8 cellular contexts compared by ENCODE assay signal in genomic region chr5:40676643-40677333, GRCh38. TPM values are rescaled to one million over a fixed set of nuclear protein-coding genes. Genes with fewer than 3 reads are reported as not detected.
DNase-seq lines count a peak whose midpoint lies in the region; ATAC-seq lines count a peak whose summit lies in the region.

No MANE protein-coding gene starts in this region.

- H3K9ac ChIP-seq in HUES48 (ENCODE audit: low read depth, low read length), result no peak overlapping the region
- peak overlapping the region; percentile 7 for H3K9ac ChIP-seq in mesenchymal stem cell (ENCODE audit: low read length)

- H3K4me2 ChIP-seq in mesenchymal stem cell (ENCODE audit: low read length, poor library complexity, severe bottlenecking), result peak overlapping the region; percentile 38

- no peaks in the 10 kb centered on the region for H3K27me3 ChIP-seq in ACC112 (ENCODE audit: insufficient read depth, low read length)
- H3K27me3 ChIP-seq in HUES48 (ENCODE audit: control insufficient read depth, insufficient read depth, low read length), result peaks cover 32% of the 10 kb centered on the region
- no peaks in the 10 kb centered on the region for H3K27me3 ChIP-seq in mesenchymal stem cell (ENCODE audit: control insufficient read depth in 1 of 2, insufficient read depth in 1 of 2, low read length in 2 of 2)

- peak overlapping the region; percentile 75 for H3K4me3 ChIP-seq in ACC112 (ENCODE audit: low read depth, low read length)
- no peak overlapping the region for H3K4me3 ChIP-seq in HUES48 (ENCODE audit: low read depth, low read length)
- H3K4me3 ChIP-seq in mesenchymal stem cell (ENCODE audit: insufficient read depth in 1 of 2, low read depth in 1 of 2, low read length in 2 of 2), result peak overlapping the region in 1 of 2 experiments; percentile 23

- H2AFZ ChIP-seq in ACC112 (ENCODE audit: low read length, unreplicated experiment) (peak overlapping the region; percentile 70), mesenchymal stem cell (ENCODE audit: low read depth, low read length) (no peak overlapping the region)

- H3K79me2 ChIP-seq in ACC112 (ENCODE audit: control insufficient read depth, insufficient read depth, low read length, unreplicated experiment), result peaks cover 27% of the 10 kb centered on the region

- H3K36me3 ChIP-seq in ACC112 (ENCODE audit: insufficient read depth, low read length) (peaks cover under 1% of the 10 kb centered on the region; the same call in 1 of the 2 replicates), HUES48 (ENCODE audit: control insufficient read depth, insufficient read depth, low read length) (no peaks in the 10 kb centered on the region), mesenchymal stem cell (ENCODE audit: control insufficient read depth in 1 of 2, insufficient read depth in 2 of 2, low read depth in 1 of 2, low read length in 2 of 2) (no peaks in the 10 kb centered on the region)

- H3K79me1 ChIP-seq in mesenchymal stem cell (replicated peaks; ENCODE audit: low read length, poor library complexity, severe bottlenecking), result no peaks in the 10 kb centered on the region

- no peak overlapping the region for H4K8ac ChIP-seq in mesenchymal stem cell (ENCODE audit: low read length)

- WGBS in mesenchymal stem cell, result 58% methylated on average over 3 of the region's 3 CpGs

- no peak overlapping the region for H2BK15ac ChIP-seq in mesenchymal stem cell (ENCODE audit: low read depth, poor library complexity, severe bottlenecking)

- DNase-seq in astrocyte of the hippocampus (ENCODE audit: low read depth, low spot score), result peak; percentile 86
- peak; percentile 59 for DNase-seq in mesenchymal stem cell
- DNase-seq in putamen (ENCODE audit: low spot score), result no peak
- no peak for DNase-seq in cortex of kidney (lab: John Stamatoyannopoulos, UW)
- DNase-seq in kidney glomerular epithelial cell (lab: John Stamatoyannopoulos, UW), result no peak

- H3K4me1 ChIP-seq in ACC112 (ENCODE audit: control insufficient read depth, insufficient read depth, low read length, unreplicated experiment) (peaks cover 20% of the 10 kb centered on the region), HUES48 (ENCODE audit: control insufficient read depth, insufficient read depth, low read length) (peaks cover 26% of the 10 kb centered on the region), mesenchymal stem cell (ENCODE audit: control insufficient read depth, insufficient read depth, low read depth, low read length) (peaks cover 13% of the 10 kb centered on the region)

- no peak overlapping the region for H3K18ac ChIP-seq in mesenchymal stem cell (ENCODE audit: low read depth in 1 of 2, low read length in 2 of 2)

- H3K27ac ChIP-seq in ACC112 (ENCODE audit: low read depth, low read length) (peak overlapping the region; percentile 80), HUES48 (ENCODE audit: low read depth, low read length) (peak overlapping the region; percentile 36), mesenchymal stem cell (ENCODE audit: low read length, poor library complexity, severe bottlenecking) (peak overlapping the region; percentile 70)

- H2BK120ac ChIP-seq in mesenchymal stem cell (ENCODE audit: low read depth, low read length), result no peak overlapping the region

- H3K4ac ChIP-seq in mesenchymal stem cell (ENCODE audit: low read depth in 1 of 2, low read length in 2 of 2), result no peak overlapping the region

- no peak overlapping the region for H2BK5ac ChIP-seq in mesenchymal stem cell (ENCODE audit: low read depth, low read length, poor library complexity, severe bottlenecking)

- no peak overlapping the region for H2AK5ac ChIP-seq in mesenchymal stem cell (ENCODE audit: low read length, severe bottlenecking)

- peak overlapping the region in 1 of 2 experiments; percentile 27 for H2BK12ac ChIP-seq in mesenchymal stem cell (ENCODE audit: low read length in 2 of 2)

- no peak overlapping the region for H4K91ac ChIP-seq in mesenchymal stem cell (ENCODE audit: low read length)

- no peak overlapping the region for H3K14ac ChIP-seq in mesenchymal stem cell (ENCODE audit: low read length in 2 of 2)

- no peak overlapping the region for H3K23ac ChIP-seq in mesenchymal stem cell (ENCODE audit: low read length in 2 of 2)

- ATAC-seq in HG03565 (IDR thresholded peaks at IDR 0.05; ENCODE audit: unreplicated experiment), result no peak

- no peaks in the 10 kb centered on the region for H3K9me3 ChIP-seq in HUES48 (ENCODE audit: control insufficient read depth, insufficient read depth, low read length)
- no peaks in the 10 kb centered on the region for H3K9me3 ChIP-seq in mesenchymal stem cell (ENCODE audit: control insufficient read depth, low read length)

RNA-seq across cellular contexts. Expression of gene PTGER4, which starts 2.9 kb away (rescaled TPM):
- 9.9 TPM for polyA plus RNA-seq in mesenchymal stem cell (2013, experiment 1 of 2)
- 10.4 TPM for polyA plus RNA-seq in mesenchymal stem cell (2013, experiment 2 of 2)

Comparison
In these comparisons a context has a peak if more than half of its experiments do, and no peak if none do; other contexts are left out.
1. DNase-seq: peak in astrocyte of the hippocampus (single experiment) and mesenchymal stem cell (single experiment); none in putamen (single experiment), cortex of kidney (single experiment) and kidney glomerular epithelial cell (single experiment).
2. Peak in every context shown above with its lines, with median percentiles within 50 percentile points of each other: H3K27ac ChIP-seq.